Comparison of ENCODE assay signal across 10 cellular contexts in genomic region chr22:20428496-20429253, GRCh38. TPM values are rescaled to one million over a fixed set of nuclear protein-coding genes. Genes with fewer than 3 reads are reported as not detected.
DNase-seq lines count a peak whose midpoint lies in the region; ATAC-seq, FAIRE-seq and TF ChIP-seq lines count a peak whose summit lies in the region.
"Had no signal": no experiment of that assay in that cellular context is flagged by ENCODE, and none has a peak within 500 bp of the region (broad histone marks: within the 10 kb centered on the region; RNA-seq: fewer than 3 reads in every experiment).

No MANE protein-coding gene starts in this region.

- no peak overlapping the region for H3K27ac ChIP-seq in CD4-positive, CD25-positive, alpha-beta regulatory T cell (ENCODE audit: insufficient read depth, low read length, poor library complexity, severe bottlenecking)
- no peak overlapping the region for H3K27ac ChIP-seq in small intestine (ENCODE audit: low read depth in 1 of 2, low read length in 1 of 2)

- peak overlapping the region; percentile 85 to 89 (median 88) for H3K4me3 Mint-ChIP-seq in CD4-positive, CD25-positive, alpha-beta regulatory T cell
- peak overlapping the region; percentile 73 for H3K4me3 Mint-ChIP-seq in activated naive CD8-positive, alpha-beta T cell treated with anti-CD3 and anti-CD28 coated beads, Interleukin-2, amount 50 U/mL, for 24 hours
- peak overlapping the region; percentile 90 for H3K4me3 Mint-ChIP-seq in natural killer cell treated with Interleukin-12 subunit alpha and Interleukin-12 subunit beta and Interleukin-15 and Interleukin-18, amount 100 ng/mL, for 72 hours

- H3K4me1 Mint-ChIP-seq in CD4-positive, CD25-positive, alpha-beta regulatory T cell, result peaks cover 0 to 27% (median 14%) of the 10 kb centered on the region in 4 donors
- peaks cover 20% of the 10 kb centered on the region for H3K4me1 Mint-ChIP-seq in activated naive CD8-positive, alpha-beta T cell treated with anti-CD3 and anti-CD28 coated beads, Interleukin-2, amount 50 U/mL, for 24 hours
- peaks cover 5 to 7% of the 10 kb centered on the region in 2 donors for H3K4me1 Mint-ChIP-seq in natural killer cell treated with Interleukin-12 subunit alpha and Interleukin-12 subunit beta and Interleukin-15 and Interleukin-18, amount 100 ng/mL, for 72 hours (ENCODE audit: low read depth in 2 of 2)

- H3K27me3 Mint-ChIP-seq in CD4-positive, CD25-positive, alpha-beta regulatory T cell, result peaks cover 40% of the 10 kb centered on the region
- H3K27me3 Mint-ChIP-seq in activated naive CD8-positive, alpha-beta T cell treated with anti-CD3 and anti-CD28 coated beads, Interleukin-2, amount 50 U/mL, for 24 hours, result peaks cover 43% of the 10 kb centered on the region
- peaks cover 15% of the 10 kb centered on the region in 2 donors for H3K27me3 Mint-ChIP-seq in natural killer cell treated with Interleukin-12 subunit alpha and Interleukin-12 subunit beta and Interleukin-15 and Interleukin-18, amount 100 ng/mL, for 72 hours

- ATAC-seq in CD4-positive, CD25-positive, alpha-beta regulatory T cell (ENCODE audit: low read depth in 2 of 2), result no peak
- ATAC-seq in activated naive CD8-positive, alpha-beta T cell treated with anti-CD3 and anti-CD28 coated beads, Interleukin-2, amount 50 U/mL, for 24 hours, result no peak
- no peak for ATAC-seq in natural killer cell treated with Interleukin-12 subunit alpha and Interleukin-12 subunit beta and Interleukin-15 and Interleukin-18, amount 100 ng/mL, for 72 hours
- no peak for ATAC-seq in GM21447 (IDR thresholded peaks at IDR 0.05; ENCODE audit: unreplicated experiment)

- peaks cover 6% of the 10 kb centered on the region for H3K36me3 Mint-ChIP-seq in CD4-positive, CD25-positive, alpha-beta regulatory T cell
- H3K36me3 Mint-ChIP-seq in activated naive CD8-positive, alpha-beta T cell treated with anti-CD3 and anti-CD28 coated beads, Interleukin-2, amount 50 U/mL, for 24 hours (ENCODE audit: low read depth), result no peaks in the 10 kb centered on the region
- no peaks in the 10 kb centered on the region for H3K36me3 Mint-ChIP-seq in natural killer cell treated with Interleukin-12 subunit alpha and Interleukin-12 subunit beta and Interleukin-15 and Interleukin-18, amount 100 ng/mL, for 72 hours

- TF ChIP-seq POLR2A in GM12891 (IDR thresholded peaks at IDR 0.05; ENCODE audit: low read depth, low read length), result no peak

- no peaks in the 10 kb centered on the region for H3K36me3 ChIP-seq in CD4-positive, CD25-positive, alpha-beta regulatory T cell (ENCODE audit: control insufficient read depth, insufficient read depth, low read length)
- no peaks in the 10 kb centered on the region for H3K36me3 ChIP-seq in small intestine (ENCODE audit: control insufficient read depth in 2 of 2, insufficient read depth in 2 of 2, low read length in 2 of 2)

- peak overlapping the region; percentile 64 for H3K4me3 ChIP-seq in CD4-positive, CD25-positive, alpha-beta regulatory T cell (ENCODE audit: low read depth, low read length)
- peak overlapping the region in 1 of 2 donors; percentile 56 for H3K4me3 ChIP-seq in small intestine (ENCODE audit: low read depth in 1 of 2, low read length in 2 of 2)

- peaks cover 0 to 2% (median 0%) of the 10 kb centered on the region in 7 donors for H3K9me3 Mint-ChIP-seq in CD4-positive, CD25-positive, alpha-beta regulatory T cell
- H3K9me3 Mint-ChIP-seq in activated naive CD8-positive, alpha-beta T cell treated with anti-CD3 and anti-CD28 coated beads, Interleukin-2, amount 50 U/mL, for 24 hours, result no peaks in the 10 kb centered on the region
- no peaks in the 10 kb centered on the region for H3K9me3 Mint-ChIP-seq in natural killer cell treated with Interleukin-12 subunit alpha and Interleukin-12 subunit beta and Interleukin-15 and Interleukin-18, amount 100 ng/mL, for 72 hours

- WGBS in small intestine, 3 donors, result 28 to 59% (median 44%) methylated on average over 23 of the region's 23 CpGs

- peaks cover 46% of the 10 kb centered on the region for H3K4me1 ChIP-seq in CD4-positive, CD25-positive, alpha-beta regulatory T cell (ENCODE audit: control insufficient read depth, insufficient read depth, low read length, poor library complexity, severe bottlenecking)
- peaks cover 1 to 7% of the 10 kb centered on the region in 2 donors for H3K4me1 ChIP-seq in small intestine (ENCODE audit: control insufficient read depth in 2 of 2, insufficient read depth in 1 of 2, low read depth in 1 of 2, low read length in 1 of 2)

- DNase-seq in CD4-positive, CD25-positive, alpha-beta regulatory T cell, result no peak
- DNase-seq in GM12891 (ENCODE audit: insufficient read length, low spot score) (no peak), H4 (ENCODE audit: low spot score) (no peak), COR-L47 (lab: John Stamatoyannopoulos, UW) (no peak), small intestine (no peak)
- no peak for DNase-seq in activated naive CD8-positive, alpha-beta T cell treated with anti-CD3 and anti-CD28 coated beads, Interleukin-2, amount 50 U/mL, for 24 hours
- no peak for DNase-seq in natural killer cell treated with Interleukin-12 subunit alpha and Interleukin-12 subunit beta and Interleukin-15 and Interleukin-18, amount 100 ng/mL, for 72 hours (ENCODE audit: low spot score)
- DNase-seq: HCEC 1CT, SHP77 treated with DMSO at 0.1 percent for 48 hours had no signal

- H3K27me3 ChIP-seq in CD4-positive, CD25-positive, alpha-beta regulatory T cell (ENCODE audit: control insufficient read depth, insufficient read depth, low read length), result no peaks in the 10 kb centered on the region
- H3K27me3 ChIP-seq in small intestine (ENCODE audit: control insufficient read depth in 2 of 2, insufficient read depth in 2 of 2, low read length in 2 of 2), result peaks cover 24 to 29% of the 10 kb centered on the region in 2 donors

- H3K9me3 ChIP-seq in CD4-positive, CD25-positive, alpha-beta regulatory T cell (ENCODE audit: control insufficient read depth in 2 of 2, low read length in 2 of 2), result no peaks in the 10 kb centered on the region
- H3K9me3 ChIP-seq in small intestine (ENCODE audit: control insufficient read depth, low read depth), result no peaks in the 10 kb centered on the region

- FAIRE-seq in GM12891 (lab: Jason Lieb, UNC) (peak; percentile 52), small intestine (lab: Jason Lieb, UNC) (no peak)

- peak overlapping the region in 2 of 3 donors; percentile 83 to 85 for H3K27ac Mint-ChIP-seq in CD4-positive, CD25-positive, alpha-beta regulatory T cell
- no peak overlapping the region for H3K27ac Mint-ChIP-seq in activated naive CD8-positive, alpha-beta T cell treated with anti-CD3 and anti-CD28 coated beads, Interleukin-2, amount 50 U/mL, for 24 hours
- H3K27ac Mint-ChIP-seq in natural killer cell treated with Interleukin-12 subunit alpha and Interleukin-12 subunit beta and Interleukin-15 and Interleukin-18, amount 100 ng/mL, for 72 hours, result no peak overlapping the region

TF ChIP-seq in GM12891, 5 proteins besides CTCF, POLR2A, EP300 and RAD21:
- TF ChIP-seq POU2F2 (IDR thresholded peaks at IDR 0.05; ENCODE audit: low read depth, low read length) (no peak), PAX5 (IDR thresholded peaks at IDR 0.05; ENCODE audit: insufficient read depth, low read length, severe bottlenecking) (no peak), POLR2AphosphoS5 (IDR thresholded peaks at IDR 0.05; ENCODE audit: low read depth, low read length) (no peak), TAF1 (IDR thresholded peaks at IDR 0.05; ENCODE audit: low read depth, low read length) (no peak), SPI1 (IDR thresholded peaks at IDR 0.05; ENCODE audit: low read depth, low read length) (no peak)

RNA-seq across cellular contexts. Expression of gene SCARF2, which starts 8.9 kb away (rescaled TPM):
- 6.9 TPM for total RNA-seq in CD4-positive, CD25-positive, alpha-beta regulatory T cell
- polyA plus RNA-seq in CD4-positive, CD25-positive, alpha-beta regulatory T cell, result 1 to 10 TPM in 2 of 4 donors, under 1 TPM in 2; 0.70 to 1.8 (median 1.1) TPM
- polyA plus RNA-seq in GM12891 (2012; ENCODE audit: low read depth, missing spikeins), result 0.08 TPM
- total RNA-seq in natural killer cell treated with Interleukin-12 subunit alpha and Interleukin-12 subunit beta and Interleukin-15 and Interleukin-18, amount 100 ng/mL, for 72 hours, result under 1 TPM in 1 of 2 donors, not detected in 1; 0.48 TPM
- 7.7 TPM in 2 replicates for total RNA-seq in H4 (2014; rRNA removed; shearing (Covaris generic))
- 1 to 10 TPM in 1 of 3 donors, under 1 TPM in 2; 0.22 to 2.4 (median 0.54) TPM for polyA plus RNA-seq in small intestine

RNA-seq across cellular contexts. Expression of gene ZNF74, which starts 34.7 kb away (rescaled TPM):
- total RNA-seq in CD4-positive, CD25-positive, alpha-beta regulatory T cell, result 4.1 TPM
- 1 to 10 TPM; 3.4 to 5.9 (median 4.5) TPM for polyA plus RNA-seq in CD4-positive, CD25-positive, alpha-beta regulatory T cell
- 2.7 TPM for polyA plus RNA-seq in GM12891 (2012; ENCODE audit: low read depth, missing spikeins)
- total RNA-seq in natural killer cell treated with Interleukin-12 subunit alpha and Interleukin-12 subunit beta and Interleukin-15 and Interleukin-18, amount 100 ng/mL, for 72 hours, result 10 to 100 TPM in 1 of 2 donors, 1 to 10 TPM in 1; 3.7 to 11.9 TPM
- total RNA-seq in H4 (2014; rRNA removed; shearing (Covaris generic)), result 6.1 and 19.5 TPM in 2 replicates
- polyA plus RNA-seq in small intestine, result 1 to 10 TPM; 2.5 to 5.4 (median 3.0) TPM

Comparison
In these comparisons a context has a peak if more than half of its experiments do, and no peak if none do; other contexts are left out.
1. H3K27ac Mint-ChIP-seq: peak in CD4-positive, CD25-positive, alpha-beta regulatory T cell (2 of 3); none in activated naive CD8-positive, alpha-beta T cell treated with anti-CD3 and anti-CD28 coated beads, Interleukin-2, amount 50 U/mL, for 24 hours (single experiment) and natural killer cell treated with Interleukin-12 subunit alpha and Interleukin-12 subunit beta and Interleukin-15 and Interleukin-18, amount 100 ng/mL, for 72 hours (0 of 2).
2. Peak in every context shown above with its lines, with median percentiles within 50 percentile points of each other: H3K4me3 Mint-ChIP-seq.